1 cellular context compared by ENCODE assay signal in the genomic region with DNA sequence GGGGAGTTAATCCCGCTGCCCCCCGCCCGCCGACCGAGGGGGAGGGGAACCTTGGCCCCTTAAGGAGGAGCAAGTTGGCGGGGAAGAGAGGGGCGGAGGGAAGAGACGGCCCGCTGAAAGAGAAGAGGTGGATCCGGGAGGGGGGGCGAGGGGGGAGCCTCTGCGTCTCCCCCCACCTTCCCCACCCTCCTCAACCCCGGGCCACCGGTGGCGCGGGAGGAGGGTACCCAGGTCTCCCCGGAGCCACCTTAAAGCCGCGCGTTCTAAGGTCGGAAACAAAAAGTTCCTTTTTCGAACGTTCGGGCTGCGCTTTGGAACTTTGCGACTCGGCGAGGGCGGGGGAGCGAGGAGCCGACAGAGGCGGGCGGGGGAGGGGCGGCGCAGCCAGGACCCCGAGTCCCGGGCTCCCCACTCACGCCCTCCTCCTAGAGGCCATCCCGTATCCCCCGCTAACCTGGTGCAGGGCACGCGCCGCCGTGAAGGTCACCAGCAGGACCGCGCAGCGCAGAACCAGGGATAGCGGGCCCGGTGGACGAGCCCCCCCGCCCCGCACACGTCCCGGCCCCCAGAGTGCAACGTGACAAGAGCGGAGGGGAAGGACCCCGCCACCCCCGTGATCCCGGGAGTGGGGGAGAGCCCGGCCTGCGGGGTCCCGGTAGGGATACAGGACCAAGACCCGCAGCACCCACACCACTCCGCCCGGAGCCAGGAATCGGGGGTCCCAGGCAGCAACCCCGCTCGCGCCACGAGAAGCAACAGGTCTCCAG.
A peak's percentile ranks its signal among the peaks of the same experiment; 100 is the strongest.
TF ChIP-seq lines count a peak whose summit lies in the region.

No MANE protein-coding gene starts in this region.

TF ChIP-seq in SK-N-SH, 30 proteins besides CTCF, POLR2A, EP300 and RAD21 (continued from another document):
- no peak for TF ChIP-seq ELF1 (IDR thresholded peaks at IDR 0.05)
- no peak for TF ChIP-seq USF2 (IDR thresholded peaks at IDR 0.05; ENCODE audit: borderline replicate concordance, low read depth, low read length)
- TF ChIP-seq RFX5 (IDR thresholded peaks at IDR 0.05; ENCODE audit: low read length) = no peak
- TF ChIP-seq, protein P1, sequence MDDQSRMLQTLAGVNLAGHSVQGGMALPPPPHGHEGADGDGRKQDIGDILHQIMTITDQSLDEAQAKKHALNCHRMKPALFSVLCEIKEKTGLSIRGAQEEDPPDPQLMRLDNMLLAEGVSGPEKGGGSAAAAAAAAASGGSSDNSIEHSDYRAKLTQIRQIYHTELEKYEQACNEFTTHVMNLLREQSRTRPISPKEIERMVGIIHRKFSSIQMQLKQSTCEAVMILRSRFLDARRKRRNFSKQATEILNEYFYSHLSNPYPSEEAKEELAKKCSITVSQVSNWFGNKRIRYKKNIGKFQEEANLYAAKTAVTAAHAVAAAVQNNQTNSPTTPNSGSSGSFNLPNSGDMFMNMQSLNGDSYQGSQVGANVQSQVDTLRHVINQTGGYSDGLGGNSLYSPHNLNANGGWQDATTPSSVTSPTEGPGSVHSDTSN (IDR thresholded peaks at IDR 0.05) = peak; percentile 9; the same call in 1 of the 2 replicates
- TF ChIP-seq TAF1 (IDR thresholded peaks at IDR 0.05; ENCODE audit: borderline replicate concordance, low read depth, low read length) = peak; percentile 33; the same call in 1 of the 2 replicates
- no peak for TF ChIP-seq YY1 (IDR thresholded peaks at IDR 0.05; ENCODE audit: low read depth)
- peak; percentile 41; the same call in 1 of the 2 replicates for TF ChIP-seq NFIC (IDR thresholded peaks at IDR 0.05; ENCODE audit: borderline replicate concordance)
- peak; percentile 19 for TF ChIP-seq CHD2 (IDR thresholded peaks at IDR 0.05; ENCODE audit: low read length, partially characterized antibody)
- no peak for TF ChIP-seq SMC3 (IDR thresholded peaks at IDR 0.05; ENCODE audit: low read depth, low read length)
- no peak for TF ChIP-seq TEAD4 (IDR thresholded peaks at IDR 0.05; ENCODE audit: borderline replicate concordance, insufficient read depth)
- no peak for TF ChIP-seq MXI1 (IDR thresholded peaks at IDR 0.05; ENCODE audit: low read depth, low read length)
- no peak for TF ChIP-seq GATA2 (CRISPR knock-in tag; IDR thresholded peaks at IDR 0.05)
- TF ChIP-seq GABPA (IDR thresholded peaks at IDR 0.05; ENCODE audit: low read depth) = no peak
- TF ChIP-seq, protein P2, sequence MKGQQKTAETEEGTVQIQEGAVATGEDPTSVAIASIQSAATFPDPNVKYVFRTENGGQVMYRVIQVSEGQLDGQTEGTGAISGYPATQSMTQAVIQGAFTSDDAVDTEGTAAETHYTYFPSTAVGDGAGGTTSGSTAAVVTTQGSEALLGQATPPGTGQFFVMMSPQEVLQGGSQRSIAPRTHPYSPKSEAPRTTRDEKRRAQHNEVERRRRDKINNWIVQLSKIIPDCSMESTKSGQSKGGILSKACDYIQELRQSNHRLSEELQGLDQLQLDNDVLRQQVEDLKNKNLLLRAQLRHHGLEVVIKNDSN (IDR thresholded peaks at IDR 0.05; ENCODE audit: borderline replicate concordance, low read depth) = no peak
- TF ChIP-seq REST (IDR thresholded peaks at IDR 0.05; ENCODE audit: low read depth, low read length) = no peak
- TF ChIP-seq EZH2phosphoT487 (IDR thresholded peaks at IDR 0.05; ENCODE audit: borderline replicate concordance, low read depth) = no peak
- TF ChIP-seq FOXJ3 (CRISPR knock-in tag; IDR thresholded peaks at IDR 0.05) = no peak
- TF ChIP-seq, protein P3, sequence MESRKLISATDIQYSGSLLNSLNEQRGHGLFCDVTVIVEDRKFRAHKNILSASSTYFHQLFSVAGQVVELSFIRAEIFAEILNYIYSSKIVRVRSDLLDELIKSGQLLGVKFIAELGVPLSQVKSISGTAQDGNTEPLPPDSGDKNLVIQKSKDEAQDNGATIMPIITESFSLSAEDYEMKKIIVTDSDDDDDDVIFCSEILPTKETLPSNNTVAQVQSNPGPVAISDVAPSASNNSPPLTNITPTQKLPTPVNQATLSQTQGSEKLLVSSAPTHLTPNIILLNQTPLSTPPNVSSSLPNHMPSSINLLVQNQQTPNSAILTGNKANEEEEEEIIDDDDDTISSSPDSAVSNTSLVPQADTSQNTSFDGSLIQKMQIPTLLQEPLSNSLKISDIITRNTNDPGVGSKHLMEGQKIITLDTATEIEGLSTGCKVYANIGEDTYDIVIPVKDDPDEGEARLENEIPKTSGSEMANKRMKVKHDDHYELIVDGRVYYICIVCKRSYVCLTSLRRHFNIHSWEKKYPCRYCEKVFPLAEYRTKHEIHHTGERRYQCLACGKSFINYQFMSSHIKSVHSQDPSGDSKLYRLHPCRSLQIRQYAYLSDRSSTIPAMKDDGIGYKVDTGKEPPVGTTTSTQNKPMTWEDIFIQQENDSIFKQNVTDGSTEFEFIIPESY (IDR thresholded peaks at IDR 0.05; ENCODE audit: borderline replicate concordance, low read depth) = no peak
- no peak for TF ChIP-seq MEF2A (IDR thresholded peaks at IDR 0.05; ENCODE audit: borderline replicate concordance, low read depth)
